In genomic region chr15:59294961-59295741, GRCh38 we compare ENCODE assay signal across 1 cellular context.
TF ChIP-seq lines count a peak whose summit lies in the region.

No MANE protein-coding gene starts in this region.

TF ChIP-seq in H1, 55 proteins besides CTCF, POLR2A, EP300 and RAD21 (continued from another document):
- no peak for TF ChIP-seq CHD7 (IDR thresholded peaks at IDR 0.05; ENCODE audit: insufficient replicate concordance, low read length)
- no peak for TF ChIP-seq BRCA1 (IDR thresholded peaks at IDR 0.05; ENCODE audit: low read depth, low read length)
- TF ChIP-seq E2F6 (IDR thresholded peaks at IDR 0.05) = no peak
- TF ChIP-seq ASH2L (IDR thresholded peaks at IDR 0.05; ENCODE audit: low read length) = no peak
- no peak for TF ChIP-seq TAF1 (IDR thresholded peaks at IDR 0.05; ENCODE audit: low read depth, low read length)
- no peak for TF ChIP-seq TBP (IDR thresholded peaks at IDR 0.05; ENCODE audit: low read depth, low read length)
- TF ChIP-seq POLR2AphosphoS5 (IDR thresholded peaks at IDR 0.05; ENCODE audit: low read depth, low read length) = no peak
- no peak for TF ChIP-seq TAF7 (optimal IDR thresholded peaks at IDR 0.05; ENCODE audit: borderline replicate concordance, low read depth, low read length)
TF ChIP-seq in H1: peak in this region for 0.
